Comparison of ENCODE assay signal across 23 cellular contexts in the genomic region with DNA sequence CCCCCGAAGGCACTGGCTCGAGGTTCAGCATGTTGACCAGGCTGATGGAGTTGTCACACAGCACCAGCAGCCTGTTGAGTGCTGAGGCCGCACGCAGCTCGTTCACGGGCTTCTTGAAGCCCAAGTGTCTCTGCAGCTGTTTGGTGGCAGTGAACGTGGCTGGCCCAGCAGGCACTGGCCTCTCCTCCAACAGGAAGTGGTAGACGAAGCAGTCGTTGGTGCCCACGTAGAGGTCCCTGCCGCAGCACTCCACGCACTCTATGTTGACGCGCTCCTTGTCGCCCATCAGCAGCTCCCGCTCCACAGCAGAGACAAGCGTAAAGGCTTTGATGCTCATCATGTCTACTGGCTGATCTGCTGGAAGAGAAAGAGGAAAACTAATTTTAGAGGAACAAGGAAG. TPM values are rescaled to one million over a fixed set of nuclear protein-coding genes. Genes with fewer than 3 reads are reported as not detected.
DNase-seq lines count a peak whose midpoint lies in the region; ATAC-seq and TF ChIP-seq lines count a peak whose summit lies in the region.
"Had no signal": no experiment of that assay in that cellular context is flagged by ENCODE, and none has a peak within 500 bp of the region (broad histone marks: within the 10 kb centered on the region; RNA-seq: fewer than 3 reads in every experiment).

No MANE protein-coding gene starts in this region.

- H3K36me3 Mint-ChIP-seq in activated CD8-positive, alpha-beta memory T cell treated with anti-CD3 and anti-CD28 coated beads, Interleukin-2, amount 10 ng/mL, durations not matched to agents 7 days and 5 days, result peaks cover 17% of the 10 kb centered on the region
- H3K36me3 Mint-ChIP-seq in GM23338 (ENCODE audit: low read depth) (peaks cover 18% of the 10 kb centered on the region), progenitor cell of endocrine pancreas (ENCODE audit: insufficient read depth) (peaks cover 10% of the 10 kb centered on the region)

- H3K27ac Mint-ChIP-seq in activated CD8-positive, alpha-beta memory T cell treated with anti-CD3 and anti-CD28 coated beads, Interleukin-2, amount 10 ng/mL, durations not matched to agents 7 days and 5 days, result no peak overlapping the region
- H3K27ac Mint-ChIP-seq in GM23338 (peak overlapping the region; percentile 53; the same call in 1 of the 2 replicates), progenitor cell of endocrine pancreas (peak overlapping the region; percentile 42)
- H3K27ac Mint-ChIP-seq: B cell had no signal

- H3K4me1 Mint-ChIP-seq in activated CD8-positive, alpha-beta memory T cell treated with anti-CD3 and anti-CD28 coated beads, Interleukin-2, amount 10 ng/mL, durations not matched to agents 7 days and 5 days, result peaks cover 16% of the 10 kb centered on the region
- H3K4me1 Mint-ChIP-seq in GM23338 (peaks cover 12% of the 10 kb centered on the region), progenitor cell of endocrine pancreas (ENCODE audit: low read depth) (peaks cover 2% of the 10 kb centered on the region)

- no peak overlapping the region for H3K4me3 Mint-ChIP-seq in activated CD8-positive, alpha-beta memory T cell treated with anti-CD3 and anti-CD28 coated beads, Interleukin-2, amount 10 ng/mL, durations not matched to agents 7 days and 5 days
- H3K4me3 Mint-ChIP-seq in GM23338 (no peak overlapping the region), progenitor cell of endocrine pancreas (ENCODE audit: low read depth) (no peak overlapping the region)
- H3K4me3 Mint-ChIP-seq: B cell, CD14-positive monocyte had no signal

- peaks cover 4% of the 10 kb centered on the region; the same call in 1 of the 2 replicates for H4K20me1 ChIP-seq in GM23338 (replicated peaks; ENCODE audit: insufficient read depth)

- no peak overlapping the region for H2AFZ ChIP-seq in GM23338

- H3K27me3 Mint-ChIP-seq in activated CD8-positive, alpha-beta memory T cell treated with anti-CD3 and anti-CD28 coated beads, Interleukin-2, amount 10 ng/mL, durations not matched to agents 7 days and 5 days, result no peaks in the 10 kb centered on the region
- H3K27me3 Mint-ChIP-seq in GM23338 (ENCODE audit: insufficient read depth, low read depth, poor library complexity) (peaks cover 2% of the 10 kb centered on the region), progenitor cell of endocrine pancreas (no peaks in the 10 kb centered on the region)
- H3K27me3 Mint-ChIP-seq: B cell had no signal

- H3F3A ChIP-seq in GM23338 (replicated peaks; ENCODE audit: low read depth), result no peaks in the 10 kb centered on the region

- H3K79me2 ChIP-seq in GM23338 (replicated peaks; ENCODE audit: insufficient read depth), result peaks cover 35% of the 10 kb centered on the region

- no peak overlapping the region for H3K4me3 ChIP-seq in GM23338
- H3K4me3 ChIP-seq: GM12878, HAP-1 had no signal

- 0 out of 2 replicates have a peak, but pooled peaks cover 3% of the 10 kb centered on the region for H3K4me1 ChIP-seq in GM23338 (ENCODE audit: insufficient read depth)
- H3K4me1 ChIP-seq: HAP-1 had no signal

- no peak for ATAC-seq in activated CD8-positive, alpha-beta memory T cell treated with anti-CD3 and anti-CD28 coated beads, Interleukin-2, amount 10 ng/mL, durations not matched to agents 7 days and 5 days
- ATAC-seq in GM23338, result no peak
- ATAC-seq: GM12878, HepG2 had no signal

- H3K9me3 Mint-ChIP-seq in activated CD8-positive, alpha-beta memory T cell treated with anti-CD3 and anti-CD28 coated beads, Interleukin-2, amount 10 ng/mL, durations not matched to agents 7 days and 5 days (ENCODE audit: low read depth), result no peaks in the 10 kb centered on the region
- no peaks in the 10 kb centered on the region for H3K9me3 Mint-ChIP-seq in GM23338
- H3K9me3 Mint-ChIP-seq in progenitor cell of endocrine pancreas (ENCODE audit: low read depth), result no peaks in the 10 kb centered on the region

- no peak overlapping the region for H3K27ac ChIP-seq in GM23338 (ENCODE audit: low read depth)
- peak overlapping the region; percentile 11 for H3K27ac ChIP-seq in caudate nucleus (ENCODE audit: low read depth, low read length)
- H3K27ac ChIP-seq: HL-60 had no signal

- H3K9me2 ChIP-seq in GM23338 (ENCODE audit: insufficient read depth), result no peaks in the 10 kb centered on the region

- TF ChIP-seq CTCF in GM23338 (conservative IDR thresholded peaks at IDR 0.05; ENCODE audit: low read depth in 2 of 2), result no peak
- no peak for TF ChIP-seq CTCF in progenitor cell of endocrine pancreas (IDR thresholded peaks at IDR 0.05; ENCODE audit: unreplicated experiment)

- DNase-seq in activated CD8-positive, alpha-beta memory T cell treated with anti-CD3 and anti-CD28 coated beads, Interleukin-2, amount 10 ng/mL, durations not matched to agents 7 days and 5 days, result peak; percentile 34
- DNase-seq in activated CD8-positive, alpha-beta memory T cell treated with anti-CD3 and anti-CD28 coated beads, Interleukin-2, amount 50 U/mL, for 4 hours, result no peak
- DNase-seq in GM23338 (ENCODE audit: low spot score), result no peak
- DNase-seq in caudate nucleus (lab: John Stamatoyannopoulos, UW), result no peak
- no peak for DNase-seq in progenitor cell of endocrine pancreas (ENCODE audit: low spot score, unreplicated experiment)
- DNase-seq in midbrain (lab: John Stamatoyannopoulos, UW), result no peak
- no peak for DNase-seq in EL
- DNase-seq in Ammon's horn (ENCODE audit: low spot score), result no peak
- DNase-seq: DMS79, KG1, NCI-H1105 treated with DMSO at 0.1 percent for 48 hours, NCI-H2029 treated with DMSO at 0.1 percent for 48 hours, NCI-H2171, NCI-H345, NCI-H526, OCI-M1, Right ventricle myocardium superior had no signal

- no peak overlapping the region for H3K4me2 ChIP-seq in GM23338

- H3K36me3 ChIP-seq in GM23338 (ENCODE audit: insufficient read depth), result no peaks in the 10 kb centered on the region; the same call in 1 of the 2 replicates

- CTCF ChIA-PET in activated CD8-positive, alpha-beta memory T cell treated with anti-CD3 and anti-CD28 coated beads, Interleukin-2, amount 10 ng/mL, durations not matched to agents 7 days and 5 days (lab: Charles Lee), result no interaction called here

- no peaks in the 10 kb centered on the region for H3K27me3 ChIP-seq in GM23338 (ENCODE audit: insufficient read depth)

TF ChIP-seq in GM23338, 12 proteins besides CTCF, POLR2A, EP300 and RAD21:
- TF ChIP-seq ZNF331 (CRISPR knock-in tag; IDR thresholded peaks at IDR 0.05; ENCODE audit: low read depth) (no peak), EZH2phosphoT487 (IDR thresholded peaks at IDR 0.05; ENCODE audit: unreplicated experiment) (no peak), POLR2AphosphoS5 (IDR thresholded peaks at IDR 0.05; ENCODE audit: low read depth) (no peak)

RNA-seq across cellular contexts. Expression of gene TGFBRAP1, which starts 21.6 kb away (rescaled TPM):
- total RNA-seq in activated CD8-positive, alpha-beta memory T cell treated with anti-CD3 and anti-CD28 coated beads, Interleukin-2, amount 10 ng/mL, durations not matched to agents 7 days and 5 days, result 10 to 100 TPM; 19.4 to 22.2 TPM
- 21.2 and 23.5 TPM in 2 replicates for total RNA-seq in GM23338 (2014; rRNA removed; shearing (Covaris generic))
- polyA plus RNA-seq in GM23338 (2016; fragmentation: Nextera tagmentation; extraction: Ambion mirVana), result 6.3 and 8.2 TPM in 2 replicates
- total RNA-seq in progenitor cell of endocrine pancreas, result 19.7 and 20.0 TPM in 2 replicates

RNA-seq across cellular contexts. Expression of gene C2orf49, which starts 29.4 kb away (rescaled TPM):
- total RNA-seq in activated CD8-positive, alpha-beta memory T cell treated with anti-CD3 and anti-CD28 coated beads, Interleukin-2, amount 10 ng/mL, durations not matched to agents 7 days and 5 days, result 10 to 100 TPM; 20.5 to 23.1 TPM
- 19.6 and 26.0 TPM in 2 replicates for total RNA-seq in GM23338 (2014; rRNA removed; shearing (Covaris generic))
- polyA plus RNA-seq in GM23338 (2016; fragmentation: Nextera tagmentation; extraction: Ambion mirVana), result 33.8 and 34.7 TPM in 2 replicates
- total RNA-seq in progenitor cell of endocrine pancreas, result 24.7 and 27.2 TPM in 2 replicates
